ENCODE assay signal across 21 cellular contexts in genomic region chr2:1556286-1556685, GRCh38.
"Had no signal": no experiment of that assay in that cellular context is flagged by ENCODE, and none has a peak within 500 bp of the region (broad histone marks: within the 10 kb centered on the region; RNA-seq: fewer than 3 reads in every experiment).

No MANE protein-coding gene starts in this region.

- DNase-seq: hippocampal formation; left colon; left lung; lower lobe of right lung; mammary epithelial cell; naive thymus-derived CD4-positive, alpha-beta T cell; ovary; stimulated activated CD4-positive, alpha-beta T cell treated with anti-CD3 and anti-CD28 coated beads, Interleukin-12 subunit alpha, Interleukin-12 subunit beta, amount 100 ng/mL, for 4 hours; stimulated activated CD4-positive, alpha-beta T cell treated with anti-CD3 and anti-CD28 coated beads, Interleukin-15, amount 100 ng/mL, for 24 hours; stimulated activated CD4-positive, alpha-beta T cell treated with anti-CD3 and anti-CD28 coated beads, Interleukin-2, amount 100 ng/mL, for 24 hours; stimulated activated CD4-positive, alpha-beta T cell treated with anti-CD3 and anti-CD28 coated beads, Interleukin-4, amount 100 ng/mL, for 1 hour; stimulated activated naive B cell treated with anti-CD40 and anti-IgM and Interleukin-4, amounts not matched to agents 10 μg/mL and 1 μg/mL and 100 μg/mL, for 72 hours; stimulated activated naive CD8-positive, alpha-beta T cell treated with anti-CD3 and anti-CD28 coated beads, Interleukin-15, Interleukin-2, amounts not matched to agents 100 U/mL and 50 U/mL, for 24 hours; stomach; tibial artery; uterus had no signal

- H3K27ac ChIP-seq: left lung, lower lobe of right lung, ovary, prostate gland, skin epidermis, stomach, suprapubic skin, thoracic aorta, tibial artery, uterus had no signal

- ATAC-seq: left colon; naive thymus-derived CD4-positive, alpha-beta T cell; sciatic nerve; stimulated activated naive B cell treated with anti-CD40 and anti-IgM and Interleukin-4, amounts not matched to agents 10 μg/mL and 1 μg/mL and 100 μg/mL, for 72 hours; stimulated activated naive CD8-positive, alpha-beta T cell treated with anti-CD3 and anti-CD28 coated beads, Interleukin-15, Interleukin-2, amounts not matched to agents 100 U/mL and 50 U/mL, for 24 hours had no signal
